In the genomic region with DNA sequence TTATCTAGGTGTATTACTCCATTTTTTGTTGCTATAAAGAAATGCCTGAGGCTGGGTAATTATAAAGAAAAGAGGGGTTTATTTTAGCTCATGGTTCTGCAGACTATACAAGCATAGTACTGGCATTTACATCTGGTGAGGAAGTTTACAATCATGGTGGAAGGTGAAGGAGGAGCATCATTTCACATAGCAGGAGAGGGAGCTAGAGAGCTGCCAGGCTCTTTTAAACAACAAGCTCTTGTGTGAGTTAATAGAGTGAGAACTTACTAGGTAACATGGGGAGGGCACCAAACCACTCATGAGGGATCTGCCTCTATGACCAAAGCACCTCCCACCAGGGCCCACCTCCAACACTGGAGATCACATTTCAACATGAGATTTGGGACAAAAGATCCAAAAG, we compare ENCODE assay signal across 19 cellular contexts.
A peak's percentile ranks its signal among the peaks of the same experiment; 100 is the strongest.
DNase-seq lines count a peak whose midpoint lies in the region; ATAC-seq, FAIRE-seq and TF ChIP-seq lines count a peak whose summit lies in the region.
"Had no signal": no experiment of that assay in that cellular context is flagged by ENCODE, and none has a peak within 500 bp of the region (broad histone marks: within the 10 kb centered on the region; RNA-seq: fewer than 3 reads in every experiment).

No MANE protein-coding gene starts in this region.

- no peak overlapping the region for H3K4me3 Mint-ChIP-seq in natural killer cell
- H3K4me3 Mint-ChIP-seq: activated naive CD4-positive, alpha-beta T cell treated with anti-CD3 and anti-CD28 coated beads, Interleukin-2, amount 50 U/mL, for 24 hours had no signal

- no peak for FAIRE-seq in small intestine (lab: Jason Lieb, UNC)
- FAIRE-seq: G401.6 had no signal

- no peaks in the 10 kb centered on the region for H3K27me3 Mint-ChIP-seq in natural killer cell (ENCODE audit: low read depth in 2 of 2)
- H3K27me3 Mint-ChIP-seq: activated naive CD4-positive, alpha-beta T cell treated with anti-CD3 and anti-CD28 coated beads, Interleukin-2, amount 50 U/mL, for 24 hours had no signal

- H3K36me3 ChIP-seq in HAP-1 (replicated peaks) (no peaks in the 10 kb centered on the region), Panc1 (ENCODE audit: control insufficient read depth, insufficient read depth, low read length) (no peaks in the 10 kb centered on the region), small intestine (ENCODE audit: control insufficient read depth in 2 of 2, insufficient read depth in 2 of 2, low read length in 2 of 2) (no peaks in the 10 kb centered on the region)
- H3K36me3 ChIP-seq: BLaER1, gastroesophageal sphincter, lower lobe of right lung, upper lobe of right lung had no signal

- DNase-seq in HAP-1 (ENCODE audit: low spot score in 2 of 2), result peak; percentile 6 to 15
- DNase-seq in Panc1 (ENCODE audit: low read depth, low spot score), result no peak
- no peak for DNase-seq in foreskin fibroblast
- no peak for DNase-seq in SKM-1 (lab: John Stamatoyannopoulos, UW; ENCODE audit: unreplicated experiment)
- no peak for DNase-seq in natural killer cell
- DNase-seq in small intestine, result no peak
- DNase-seq: lower lobe of right lung; NCI-H1930; occipital lobe; PC-9; stimulated activated CD8-positive, alpha-beta memory T cell treated with anti-CD3 and anti-CD28 coated beads, Interleukin-4, amount 100 ng/mL, for 48 hours; upper lobe of right lung had no signal

- POLR2A ChIA-PET in Panc1 (lab: Charles Lee), result no interaction called here

- peak; percentile 58 for TF ChIP-seq CTCF in 22Rv1 (IDR thresholded peaks at IDR 0.05)
- TF ChIP-seq CTCF in Panc1 (IDR thresholded peaks at IDR 0.05), result 0 out of 2 replicates have a peak, but pooled peaks have one; percentile 5
- TF ChIP-seq CTCF in foreskin fibroblast (IDR thresholded peaks at IDR 0.05; ENCODE audit: low read depth, low read length), result peak; percentile 8
- TF ChIP-seq CTCF in natural killer cell (IDR thresholded peaks at IDR 0.05), result no peak

- H3K4me1 ChIP-seq in HAP-1 (no peaks in the 10 kb centered on the region), Panc1 (ENCODE audit: control insufficient read depth, insufficient read depth, low read length) (no peaks in the 10 kb centered on the region), small intestine (ENCODE audit: control insufficient read depth in 2 of 2, insufficient read depth in 1 of 2, low read depth in 1 of 2, low read length in 1 of 2) (no peaks in the 10 kb centered on the region)
- H3K4me1 ChIP-seq: BLaER1, gastroesophageal sphincter, lower lobe of right lung, upper lobe of right lung had no signal

- H3K9me3 ChIP-seq in HAP-1 (no peaks in the 10 kb centered on the region), Panc1 (ENCODE audit: control insufficient read depth, insufficient read depth, low read depth, low read length) (no peaks in the 10 kb centered on the region), small intestine (ENCODE audit: control insufficient read depth, low read depth) (no peaks in the 10 kb centered on the region)
- H3K9me3 ChIP-seq: BLaER1, upper lobe of right lung had no signal

- intact Hi-C loops in Panc1 (cut with micrococcal nuclease; ENCODE audit: unreplicated experiment), result no loop called here
- intact Hi-C loops in natural killer cell (cut with micrococcal nuclease), result no loop called here

- H3K27ac Mint-ChIP-seq in natural killer cell, result no peak overlapping the region
- H3K27ac Mint-ChIP-seq: activated naive CD4-positive, alpha-beta T cell treated with anti-CD3 and anti-CD28 coated beads, Interleukin-2, amount 50 U/mL, for 24 hours had no signal

- H3K27me3 ChIP-seq in HAP-1 (ENCODE audit: low read depth), result no peaks in the 10 kb centered on the region
- no peaks in the 10 kb centered on the region for H3K27me3 ChIP-seq in Panc1 (ENCODE audit: control insufficient read depth, insufficient read depth, low read length)
- H3K27me3 ChIP-seq in small intestine (ENCODE audit: control insufficient read depth in 2 of 2, insufficient read depth in 2 of 2, low read length in 2 of 2), result no peaks in the 10 kb centered on the region
- H3K27me3 ChIP-seq: BLaER1, gastroesophageal sphincter, upper lobe of right lung had no signal

- in situ Hi-C loops in HAP-1 (cut with MboI; ENCODE audit: low sequenced_read_pairs), result no loop called here
- in situ Hi-C loops in Panc1 (cut with HindIII; ENCODE audit: low pct_unique_long_range_greater_than_20kb, low sequenced_read_pairs), result no loop called here

- ATAC-seq in Panc1, result no peak
- ATAC-seq in HG02981 (IDR thresholded peaks at IDR 0.05; ENCODE audit: unreplicated experiment), result no peak
- no peak for ATAC-seq in natural killer cell
- ATAC-seq: gastroesophageal sphincter, upper lobe of right lung had no signal

- no peak overlapping the region for H3K4me3 ChIP-seq in HAP-1
- H3K4me3 ChIP-seq in Panc1 (ENCODE audit: low read depth in 2 of 2, low read length in 2 of 2), result no peak overlapping the region
- no peak overlapping the region for H3K4me3 ChIP-seq in foreskin fibroblast (ENCODE audit: low read depth in 1 of 2, low read length in 2 of 2)
- H3K4me3 ChIP-seq in small intestine (ENCODE audit: low read depth in 1 of 2, low read length in 2 of 2), result no peak overlapping the region
- H3K4me3 ChIP-seq: BLaER1, coronary artery, gastroesophageal sphincter, lower lobe of right lung, PC-9, upper lobe of right lung had no signal

- H3K4me1 Mint-ChIP-seq in natural killer cell, result no peaks in the 10 kb centered on the region
- H3K4me1 Mint-ChIP-seq: activated naive CD4-positive, alpha-beta T cell treated with anti-CD3 and anti-CD28 coated beads, Interleukin-2, amount 50 U/mL, for 24 hours had no signal

- H3K27ac ChIP-seq in 22Rv1 (no peak overlapping the region), Panc1 (ENCODE audit: low read length) (no peak overlapping the region), small intestine (ENCODE audit: low read depth in 1 of 2, low read length in 1 of 2) (no peak overlapping the region)
- H3K27ac ChIP-seq: BLaER1, coronary artery, gastroesophageal sphincter, lower lobe of right lung, PC-9, upper lobe of right lung had no signal

- no peaks in the 10 kb centered on the region for H3K36me3 Mint-ChIP-seq in natural killer cell
- H3K36me3 Mint-ChIP-seq: activated naive CD4-positive, alpha-beta T cell treated with anti-CD3 and anti-CD28 coated beads, Interleukin-2, amount 50 U/mL, for 24 hours had no signal

- CTCF ChIA-PET in Panc1 (lab: Charles Lee), result no interaction called here

- BruUV-seq in Panc1 (replicated peaks; lab: Mats Ljungman, UMichigan), result no TSS peak

- peaks cover 15 to 23% of the 10 kb centered on the region in 2 donors for H3K9me3 Mint-ChIP-seq in natural killer cell

Comparison
In these comparisons a context has a peak if more than half of its experiments do, and no peak if none do; other contexts are left out.
1. DNase-seq: peak in HAP-1 (2 of 2); none in Panc1 (single experiment), foreskin fibroblast (0 of 2), SKM-1 (single experiment), natural killer cell (single experiment) and small intestine (single experiment).